In the genomic region with DNA sequence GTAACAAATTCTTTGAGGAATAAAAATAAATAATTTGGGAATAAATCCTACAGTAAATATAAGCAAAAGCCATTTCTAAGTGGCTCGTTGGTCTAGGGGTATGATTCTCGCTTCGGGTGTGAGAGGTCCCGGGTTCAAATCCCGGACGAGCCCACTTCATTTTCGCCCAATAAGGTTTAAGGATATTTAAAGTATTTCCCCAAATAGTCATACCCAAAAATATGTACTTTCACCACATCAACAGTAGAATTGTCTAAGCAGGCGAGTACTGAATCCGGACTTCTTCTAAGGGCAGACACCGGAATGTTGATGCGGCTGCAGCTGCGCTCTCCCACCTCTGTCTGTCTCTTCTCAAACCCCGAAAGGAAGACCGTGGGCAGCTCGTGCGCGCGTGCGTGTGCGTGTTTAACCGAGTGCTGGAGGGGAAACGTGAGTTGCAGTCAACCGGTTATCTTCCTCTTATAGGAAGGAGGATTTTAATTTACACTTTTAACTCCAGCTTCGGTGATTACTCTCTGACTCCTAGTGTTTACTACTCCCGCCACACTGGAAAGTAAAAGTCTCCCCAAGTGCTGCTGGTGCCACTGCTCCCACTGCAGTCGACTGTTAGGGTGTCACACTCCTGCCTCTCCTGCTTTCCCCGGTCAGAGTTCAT, we compare ENCODE assay signal across 8 cellular contexts.
A peak's percentile ranks its signal among the peaks of the same experiment; 100 is the strongest.
DNase-seq lines count a peak whose midpoint lies in the region; TF ChIP-seq lines count a peak whose summit lies in the region.

No MANE protein-coding gene starts in this region.

- H3K4me1 ChIP-seq in HEK293 (ENCODE audit: control insufficient read depth, insufficient read depth, low read length) = no peaks in the 10 kb centered on the region
- H3K4me1 ChIP-seq in iPS-20b (ENCODE audit: insufficient read depth, low read length) = no peaks in the 10 kb centered on the region

- H3K9me3 Mint-ChIP-seq in activated naive CD4-positive, alpha-beta T cell treated with anti-CD3 and anti-CD28 coated beads, Interleukin-2, amount 10 ng/mL, durations not matched to agents 7 days and 5 days = peaks cover 2% of the 10 kb centered on the region

- peaks cover 48% of the 10 kb centered on the region for H3K27me3 Mint-ChIP-seq in activated naive CD4-positive, alpha-beta T cell treated with anti-CD3 and anti-CD28 coated beads, Interleukin-2, amount 10 ng/mL, durations not matched to agents 7 days and 5 days

- H3K36me3 Mint-ChIP-seq in activated naive CD4-positive, alpha-beta T cell treated with anti-CD3 and anti-CD28 coated beads, Interleukin-2, amount 10 ng/mL, durations not matched to agents 7 days and 5 days = peaks cover 2% of the 10 kb centered on the region

- DNase-seq in DMS53 treated with DMSO at 0.1 percent for 48 hours (lab: John Stamatoyannopoulos, UW; ENCODE audit: unreplicated experiment) (peak; percentile 57), NCI-H526 (lab: John Stamatoyannopoulos, UW) (peak; percentile 37 to 66), NCI-H1105 (lab: John Stamatoyannopoulos, UW) (no peak), NCI-H2081 treated with DMSO at 0.1 percent for 48 hours (lab: John Stamatoyannopoulos, UW) (no peak)
- peak; percentile 21 for DNase-seq in activated naive CD4-positive, alpha-beta T cell treated with anti-CD3 and anti-CD28 coated beads, Interleukin-2, amount 10 ng/mL, durations not matched to agents 7 days and 5 days
- peak; percentile 37 for DNase-seq in stimulated activated CD8-positive, alpha-beta memory T cell treated with anti-CD3 and anti-CD28 coated beads, Interleukin-4, amount 100 ng/mL, for 24 hours (ENCODE audit: low read depth)

- peak overlapping the region; percentile 45 for H3K4me3 Mint-ChIP-seq in activated naive CD4-positive, alpha-beta T cell treated with anti-CD3 and anti-CD28 coated beads, Interleukin-2, amount 10 ng/mL, durations not matched to agents 7 days and 5 days

- no peaks in the 10 kb centered on the region for H3K36me3 ChIP-seq in HEK293 (ENCODE audit: control insufficient read depth in 2 of 2, insufficient read depth in 1 of 2, low read length in 2 of 2)
- no peaks in the 10 kb centered on the region for H3K36me3 ChIP-seq in iPS-20b (ENCODE audit: insufficient read depth, low read depth, low read length)

- no peaks in the 10 kb centered on the region for H3K9me3 ChIP-seq in HEK293 (ENCODE audit: control insufficient read depth, insufficient read depth, low read depth, low read length)
- no peaks in the 10 kb centered on the region for H3K9me3 ChIP-seq in iPS-20b (ENCODE audit: insufficient read depth, low read depth, low read length)

- CTCF ChIA-PET in HEK293 (lab: Yijun Ruan, JAX) = interaction anchor here (0.6 to 2.1 kb wide), 5 partner anchors 13 to 770 kb away, joined by 3 to 15 read pairs (median 4); no protein-coding TSS in a partner anchor
- CTCF ChIA-PET in activated naive CD4-positive, alpha-beta T cell treated with anti-CD3 and anti-CD28 coated beads, Interleukin-2, amount 10 ng/mL, durations not matched to agents 7 days and 5 days (lab: Charles Lee) = no interaction called here

- peaks cover 50% of the 10 kb centered on the region for H3K27me3 ChIP-seq in iPS-20b (ENCODE audit: insufficient read depth, low read length)

- H3K4me3 ChIP-seq in HEK293 (ENCODE audit: low read depth, low read length) = peak overlapping the region; percentile 75
- peak overlapping the region; percentile 78 for H3K4me3 ChIP-seq in iPS-20b (ENCODE audit: low read length)

- H3K4me1 Mint-ChIP-seq in activated naive CD4-positive, alpha-beta T cell treated with anti-CD3 and anti-CD28 coated beads, Interleukin-2, amount 10 ng/mL, durations not matched to agents 7 days and 5 days = peaks cover 16% of the 10 kb centered on the region

- no peak overlapping the region for H3K27ac Mint-ChIP-seq in activated naive CD4-positive, alpha-beta T cell treated with anti-CD3 and anti-CD28 coated beads, Interleukin-2, amount 10 ng/mL, durations not matched to agents 7 days and 5 days

- TF ChIP-seq CTCF in HEK293 (tag by site-specific recombination; IDR thresholded peaks at IDR 0.05) = no peak

- POLR2A ChIA-PET in HEK293 (lab: Yijun Ruan, JAX) = interaction anchor here (0.9 to 1.1 kb wide), 3 partner anchors 40 to 136 kb away, joined by 3 to 5 read pairs (median 3); a partner anchor contains a TSS

- H3K9ac ChIP-seq in iPS-20b (ENCODE audit: low read depth, low read length) = peak overlapping the region; percentile 10; the same call in 1 of the 2 replicates

- H3K27ac ChIP-seq in HEK293 (ENCODE audit: extremely low read depth, low read depth, low read length) (no peak overlapping the region; the same call in 1 of the 2 replicates), iPS-20b (ENCODE audit: low read length) (no peak overlapping the region)

TF ChIP-seq in HEK293, 187 proteins besides CTCF, POLR2A, EP300 and RAD21 (continues in another document):
- no peak for TF ChIP-seq KLF8 (tag by site-specific recombination; IDR thresholded peaks at IDR 0.05)
- TF ChIP-seq ZNF239 (tag by site-specific recombination; IDR thresholded peaks at IDR 0.05) = no peak
- TF ChIP-seq ZNF48 (tag by site-specific recombination; IDR thresholded peaks at IDR 0.05) = no peak
- peak; percentile 41; the same call in 1 of the 2 replicates for TF ChIP-seq SCRT2 (tag by site-specific recombination; IDR thresholded peaks at IDR 0.05)
- TF ChIP-seq ZNF785 (tag by site-specific recombination; IDR thresholded peaks at IDR 0.05) = no peak
- no peak for TF ChIP-seq ZNF423 (tag by site-specific recombination; IDR thresholded peaks at IDR 0.05)
- no peak for TF ChIP-seq ZNF776 (tag by site-specific recombination; IDR thresholded peaks at IDR 0.05; ENCODE audit: borderline replicate concordance)
- TF ChIP-seq TRIM28 (IDR thresholded peaks at IDR 0.05; ENCODE audit: borderline replicate concordance, low read length) = peak; percentile 90; the same call in 1 of the 2 replicates
- no peak for TF ChIP-seq ZNF530 (tag by site-specific recombination; IDR thresholded peaks at IDR 0.05; ENCODE audit: low read depth)
- TF ChIP-seq BCL11B (tag by site-specific recombination; IDR thresholded peaks at IDR 0.05; ENCODE audit: low read depth) = peak; percentile 50; the same call in 1 of the 2 replicates
- TF ChIP-seq, protein P1, sequence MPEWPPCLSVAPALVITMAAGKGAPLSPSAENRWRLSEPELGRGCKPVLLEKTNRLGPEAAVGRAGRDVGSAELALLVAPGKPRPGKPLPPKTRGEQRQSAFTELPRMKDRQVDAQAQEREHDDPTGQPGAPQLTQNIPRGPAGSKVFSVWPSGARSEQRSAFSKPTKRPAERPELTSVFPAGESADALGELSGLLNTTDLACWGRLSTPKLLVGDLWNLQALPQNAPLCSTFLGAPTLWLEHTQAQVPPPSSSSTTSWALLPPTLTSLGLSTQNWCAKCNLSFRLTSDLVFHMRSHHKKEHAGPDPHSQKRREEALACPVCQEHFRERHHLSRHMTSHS (tag by site-specific recombination; IDR thresholded peaks at IDR 0.05) = no peak
- no peak for TF ChIP-seq YY2 (tag by site-specific recombination; IDR thresholded peaks at IDR 0.05)
- TF ChIP-seq ZIC2 (tag by site-specific recombination; IDR thresholded peaks at IDR 0.05) = no peak
- TF ChIP-seq, protein P2, sequence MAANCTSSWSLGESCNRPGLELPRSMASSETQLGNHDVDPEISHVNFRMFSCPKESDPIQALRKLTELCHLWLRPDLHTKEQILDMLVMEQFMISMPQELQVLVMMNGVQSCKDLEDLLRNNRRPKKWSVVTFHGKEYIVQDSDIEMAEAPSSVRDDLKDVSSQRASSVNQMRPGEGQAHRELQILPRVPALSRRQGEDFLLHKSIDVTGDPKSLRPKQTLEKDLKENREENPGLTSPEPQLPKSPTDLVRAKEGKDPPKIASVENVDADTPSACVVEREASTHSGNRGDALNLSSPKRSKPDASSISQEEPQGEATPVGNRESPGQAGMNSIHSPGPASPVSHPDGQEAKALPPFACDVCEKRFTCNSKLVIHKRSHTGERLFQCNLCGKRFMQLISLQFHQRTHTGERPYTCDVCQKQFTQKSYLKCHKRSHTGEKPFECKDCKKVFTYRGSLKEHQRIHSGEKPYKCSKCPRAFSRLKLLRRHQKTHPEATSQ (tag by site-specific recombination; IDR thresholded peaks at IDR 0.05) = no peak
- TF ChIP-seq ZNF514 (tag by site-specific recombination; IDR thresholded peaks at IDR 0.05) = no peak
- no peak for TF ChIP-seq RBAK (tag by site-specific recombination; IDR thresholded peaks at IDR 0.05)
- TF ChIP-seq ZSCAN16 (tag by site-specific recombination; IDR thresholded peaks at IDR 0.05) = no peak
- TF ChIP-seq ZNF501 (tag by site-specific recombination; IDR thresholded peaks at IDR 0.05) = peak; percentile 63
- no peak for TF ChIP-seq SETDB1 (IDR thresholded peaks at IDR 0.05; ENCODE audit: insufficient read length, low read length)
- no peak for TF ChIP-seq ZNF510 (tag by site-specific recombination; IDR thresholded peaks at IDR 0.05; ENCODE audit: insufficient replicate concordance)
- no peak for TF ChIP-seq ZNF174 (tag by site-specific recombination; IDR thresholded peaks at IDR 0.05)
- no peak for TF ChIP-seq ZBTB1 (tag by site-specific recombination; IDR thresholded peaks at IDR 0.05)
- no peak for TF ChIP-seq KLF9 (tag by site-specific recombination; IDR thresholded peaks at IDR 0.05; ENCODE audit: low read depth)
- TF ChIP-seq ZNF140 (tag by site-specific recombination; IDR thresholded peaks at IDR 0.05) = no peak
- no peak for TF ChIP-seq ZNF133 (tag by site-specific recombination; IDR thresholded peaks at IDR 0.05)
- no peak for TF ChIP-seq ZNF391 (tag by site-specific recombination; IDR thresholded peaks at IDR 0.05; ENCODE audit: borderline replicate concordance, low read depth)
- TF ChIP-seq ZNF37A (tag by site-specific recombination; IDR thresholded peaks at IDR 0.05) = no peak
- no peak for TF ChIP-seq ZNF777 (tag by site-specific recombination; IDR thresholded peaks at IDR 0.05; ENCODE audit: borderline replicate concordance)
- TF ChIP-seq ZNF404 (tag by site-specific recombination; IDR thresholded peaks at IDR 0.05) = no peak
- TF ChIP-seq GFI1B (tag by site-specific recombination; IDR thresholded peaks at IDR 0.05) = no peak
- TF ChIP-seq, protein P3, sequence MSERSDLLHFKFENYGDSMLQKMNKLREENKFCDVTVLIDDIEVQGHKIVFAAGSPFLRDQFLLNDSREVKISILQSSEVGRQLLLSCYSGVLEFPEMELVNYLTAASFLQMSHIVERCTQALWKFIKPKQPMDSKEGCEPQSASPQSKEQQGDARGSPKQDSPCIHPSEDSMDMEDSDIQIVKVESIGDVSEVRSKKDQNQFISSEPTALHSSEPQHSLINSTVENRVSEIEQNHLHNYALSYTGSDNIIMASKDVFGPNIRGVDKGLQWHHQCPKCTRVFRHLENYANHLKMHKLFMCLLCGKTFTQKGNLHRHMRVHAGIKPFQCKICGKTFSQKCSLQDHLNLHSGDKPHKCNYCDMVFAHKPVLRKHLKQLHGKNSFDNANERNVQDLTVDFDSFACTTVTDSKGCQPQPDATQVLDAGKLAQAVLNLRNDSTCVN (tag by site-specific recombination; optimal IDR thresholded peaks at IDR 0.05) = peak; percentile 74

Comparison
In these comparisons a context has a peak if more than half of its experiments do, and no peak if none do; other contexts are left out.
1. DNase-seq: peak in DMS53 treated with DMSO at 0.1 percent for 48 hours (single experiment), NCI-H526 (2 of 2), activated naive CD4-positive, alpha-beta T cell treated with anti-CD3 and anti-CD28 coated beads, Interleukin-2, amount 10 ng/mL, durations not matched to agents 7 days and 5 days (single experiment) and stimulated activated CD8-positive, alpha-beta memory T cell treated with anti-CD3 and anti-CD28 coated beads, Interleukin-4, amount 100 ng/mL, for 24 hours (single experiment); none in NCI-H1105 (single experiment) and NCI-H2081 treated with DMSO at 0.1 percent for 48 hours (single experiment).